ENCODE assay signal across 13 cellular contexts in genomic region chr17:55635253-55635766, GRCh38.
DNase-seq lines count a peak whose midpoint lies in the region; ATAC-seq and TF ChIP-seq lines count a peak whose summit lies in the region.
"Had no signal": no experiment of that assay in that cellular context is flagged by ENCODE, and none has a peak within 500 bp of the region (broad histone marks: within the 10 kb centered on the region; RNA-seq: fewer than 3 reads in every experiment).

No MANE protein-coding gene starts in this region.

- ATAC-seq in Right ventricle myocardium inferior = peak; percentile 47
- peak in 1 of 2 donors; percentile 36 for ATAC-seq in lower lobe of right lung
- ATAC-seq in upper lobe of right lung = peak; percentile 58
- no peak for ATAC-seq in HG03342 (IDR thresholded peaks at IDR 0.05; ENCODE audit: unreplicated experiment)

- peaks cover 18% of the 10 kb centered on the region for H3K4me1 ChIP-seq in lower lobe of right lung
- no peaks in the 10 kb centered on the region for H3K4me1 ChIP-seq in upper lobe of right lung

- H3K27ac ChIP-seq in lower lobe of right lung (peak overlapping the region; percentile 62), upper lobe of right lung (peak overlapping the region; percentile 28)
- H3K27ac ChIP-seq: SK-N-MC had no signal

- H3K27me3 ChIP-seq in lower lobe of right lung (ENCODE audit: low read depth) = no peaks in the 10 kb centered on the region
- H3K27me3 ChIP-seq in upper lobe of right lung = no peaks in the 10 kb centered on the region

- intact Hi-C loops in Right ventricle myocardium inferior (cut with DNase I) = no loop called here
- intact Hi-C loops in cardiac septum (cut with DNase I) = loop anchor here (5.0 kb wide), 1 partner anchor 82 kb away; no protein-coding TSS in a partner anchor
- intact Hi-C loops in lower lobe of right lung (cut with DNase I) = no loop called here
- intact Hi-C loops in upper lobe of right lung (cut with DNase I) = no loop called here

- H3K9me3 ChIP-seq in lower lobe of right lung = no peaks in the 10 kb centered on the region
- no peaks in the 10 kb centered on the region for H3K9me3 ChIP-seq in upper lobe of right lung

- H3K4me3 ChIP-seq in lower lobe of right lung = peak overlapping the region; percentile 18
- H3K4me3 ChIP-seq in upper lobe of right lung = no peak overlapping the region
- H3K4me3 ChIP-seq: SK-N-MC had no signal

- DNase-seq in Right ventricle myocardium inferior (ENCODE audit: missing footprints) (no peak), cardiac septum (ENCODE audit: low spot score) (no peak), dermis blood vessel endothelial cell (peak; percentile 17), lower lobe of right lung (no peak), upper lobe of right lung (no peak), DMS53 treated with DMSO at 0.1 percent for 48 hours (lab: John Stamatoyannopoulos, UW; ENCODE audit: unreplicated experiment) (no peak)
- DNase-seq in stimulated activated naive CD4-positive, alpha-beta T cell (lab: John Stamatoyannopoulos, UW) = no peak
- DNase-seq: activated CD4-positive, alpha-beta T cell treated with anti-CD3 and anti-CD28 coated beads for 4 hours; activated naive CD4-positive, alpha-beta T cell; GOT3; KG1 had no signal

- H3K36me3 ChIP-seq in lower lobe of right lung = no peaks in the 10 kb centered on the region
- no peaks in the 10 kb centered on the region for H3K36me3 ChIP-seq in upper lobe of right lung

- TF ChIP-seq CTCF in lower lobe of right lung (IDR thresholded peaks at IDR 0.05) (no peak), upper lobe of right lung (IDR thresholded peaks at IDR 0.05) (no peak)
